ENCODE assay signal across 39 cellular contexts in genomic region chr11:120078397-120078796, GRCh38. TPM values are rescaled to one million over a fixed set of nuclear protein-coding genes. Genes with fewer than 3 reads are reported as not detected.
"Had no signal": no experiment of that assay in that cellular context is flagged by ENCODE, and none has a peak within 500 bp of the region (broad histone marks: within the 10 kb centered on the region; RNA-seq: fewer than 3 reads in every experiment).

No MANE protein-coding gene starts in this region.

- H3K4me3 Mint-ChIP-seq: activated naive CD4-positive, alpha-beta T cell treated with anti-CD3 and anti-CD28 coated beads for 36 hours; activated naive CD8-positive, alpha-beta T cell treated with anti-CD3 and anti-CD28 coated beads for 36 hours; activated T-helper 1 cell treated with anti-CD3 and anti-CD28 coated beads, Interleukin-12 subunit alpha, Interleukin-12 subunit beta, Interleukin-2, Interleukin-4 antibody, amounts not matched to agents 30 ng/mL and 10 ng/mL and 1 ng/mL, durations not matched to agents 14 hours and 24 hours and 36 hours; naive thymus-derived CD4-positive, alpha-beta T cell; stimulated activated memory B cell treated with anti-CD40 and anti-IgM and Interleukin-4, amounts not matched to agents 10 μg/mL and 1 μg/mL and 100 μg/mL, for 72 hours; stimulated activated naive CD8-positive, alpha-beta T cell treated with anti-CD3 and anti-CD28 coated beads, Interleukin-15, amount 100 ng/mL, for 72 hours; T-helper 1 cell treated with Interleukin-12 subunit alpha and Interleukin-12 subunit beta and Interleukin-4 antibody, amounts not matched to agents 30 μg/mL and 1 μg/mL, for 36 hours had no signal

- H3K4me3 ChIP-seq: gastroesophageal sphincter, hepatocyte, ovary, psoas muscle, smooth muscle cell, tibial artery had no signal

- H3K4me1 Mint-ChIP-seq: activated naive CD8-positive, alpha-beta T cell treated with anti-CD3 and anti-CD28 coated beads for 36 hours; stimulated activated memory B cell treated with anti-CD40 and anti-IgM and Interleukin-4, amounts not matched to agents 10 μg/mL and 1 μg/mL and 100 μg/mL, for 72 hours; stimulated activated naive CD8-positive, alpha-beta T cell treated with anti-CD3 and anti-CD28 coated beads, Interleukin-15, amount 100 ng/mL, for 72 hours had no signal

- H3K27ac Mint-ChIP-seq: activated naive CD4-positive, alpha-beta T cell treated with anti-CD3 and anti-CD28 coated beads for 36 hours; activated naive CD8-positive, alpha-beta T cell treated with anti-CD3 and anti-CD28 coated beads for 36 hours; activated T-helper 1 cell treated with anti-CD3 and anti-CD28 coated beads, Interleukin-12 subunit alpha, Interleukin-12 subunit beta, Interleukin-2, Interleukin-4 antibody, amounts not matched to agents 30 ng/mL and 10 ng/mL and 1 ng/mL, durations not matched to agents 14 hours and 24 hours and 36 hours; naive thymus-derived CD4-positive, alpha-beta T cell; stimulated activated memory B cell treated with anti-CD40 and anti-IgM and Interleukin-4, amounts not matched to agents 10 μg/mL and 1 μg/mL and 100 μg/mL, for 72 hours; stimulated activated naive CD8-positive, alpha-beta T cell treated with anti-CD3 and anti-CD28 coated beads, Interleukin-15, amount 100 ng/mL, for 72 hours; T-helper 1 cell treated with Interleukin-12 subunit alpha and Interleukin-12 subunit beta and Interleukin-4 antibody, amounts not matched to agents 30 μg/mL and 1 μg/mL, for 36 hours had no signal

- H3K36me3 ChIP-seq: brain microvascular endothelial cell, gastroesophageal sphincter, ovary, tibial artery had no signal

- H3K27ac ChIP-seq: brain microvascular endothelial cell, epithelial cell of prostate, gastroesophageal sphincter, hepatocyte, ovary, psoas muscle, tibial artery, VCaP had no signal

- DNase-seq: activated CD4-positive, alpha-beta T cell treated with anti-CD3 and anti-CD28 coated beads for 48 hours; activated CD4-positive, alpha-beta T cell treated with anti-CD3 and anti-CD28 coated beads, Interleukin-2, amount 50 U/mL, for 48 hours; activated CD8-positive, alpha-beta memory T cell treated with anti-CD3 and anti-CD28 coated beads for 24 hours; activated CD8-positive, alpha-beta memory T cell treated with anti-CD3 and anti-CD28 coated beads, Interleukin-2, amount 50 U/mL, for 4 hours; activated effector memory CD4-positive, alpha-beta T cell treated with anti-CD3 and anti-CD28 coated beads, Interleukin-2, amount 50 U/mL, for 16 hours; activated naive CD4-positive, alpha-beta T cell treated with anti-CD3 and anti-CD28 coated beads for 36 hours; activated naive CD8-positive, alpha-beta T cell treated with anti-CD3 and anti-CD28 coated beads for 36 hours; activated T-cell treated with anti-CD3 and anti-CD28 coated beads, Interleukin-2, amount 50 U/mL, for 1 hour; brain microvascular endothelial cell; central memory CD4-positive, alpha-beta T cell; dermis blood vessel endothelial cell; effector CD8-positive, alpha-beta T cell; left colon; mammary epithelial cell; midbrain; naive thymus-derived CD4-positive, alpha-beta T cell; ovary; psoas muscle; stimulated activated CD4-positive, alpha-beta T cell treated with anti-CD3 and anti-CD28 coated beads, Interleukin-1b, Interleukin-23, amount 100 ng/mL, for 48 hours; stimulated activated CD4-positive, alpha-beta T cell treated with anti-CD3 and anti-CD28 coated beads, Interleukin-4, amount 100 ng/mL, for 4 hours; stimulated activated CD8-positive, alpha-beta memory T cell treated with anti-CD3 and anti-CD28 coated beads, Interleukin-4, amount 100 ng/mL, for 48 hours; stimulated activated naive CD8-positive, alpha-beta T cell treated with anti-CD3 and anti-CD28 coated beads, Interleukin-15, amount 100 ng/mL, for 72 hours; SW 1271; T-helper 9 cell; tibial artery had no signal

- H3K27me3 ChIP-seq: brain microvascular endothelial cell, hepatocyte, ovary had no signal

- H3K4me1 ChIP-seq: gastroesophageal sphincter, psoas muscle had no signal

- H3K9me3 ChIP-seq: gastroesophageal sphincter, ovary, psoas muscle, tibial artery had no signal

- ATAC-seq: activated CD4-positive, CD25-positive, alpha-beta regulatory T cell treated with anti-CD3 and anti-CD28 coated beads, Interleukin-2, amount 50 U/mL, for 24 hours; gastroesophageal sphincter; left colon; naive thymus-derived CD4-positive, alpha-beta T cell; psoas muscle; stimulated activated memory B cell treated with anti-CD40 and anti-IgM and Interleukin-4, amounts not matched to agents 10 μg/mL and 1 μg/mL and 100 μg/mL, for 72 hours; stimulated activated naive CD8-positive, alpha-beta T cell treated with anti-CD3 and anti-CD28 coated beads, Interleukin-15, amount 100 ng/mL, for 72 hours had no signal

- FAIRE-seq: astrocyte, endometrium, keratinocyte, TTC549 had no signal

RNA-seq across cellular contexts. Expression of gene TRIM29, which starts 59.5 kb away (rescaled TPM):
- total RNA-seq: activated naive CD4-positive, alpha-beta T cell treated with anti-CD3 and anti-CD28 coated beads for 36 hours; activated naive CD8-positive, alpha-beta T cell treated with anti-CD3 and anti-CD28 coated beads for 36 hours; activated T-helper 1 cell treated with anti-CD3 and anti-CD28 coated beads, Interleukin-12 subunit alpha, Interleukin-12 subunit beta, Interleukin-2, Interleukin-4 antibody, amounts not matched to agents 30 ng/mL and 10 ng/mL and 1 ng/mL, durations not matched to agents 14 hours and 24 hours and 36 hours; dermis blood vessel endothelial cell; fibroblast of lung; naive thymus-derived CD4-positive, alpha-beta T cell had no signal
